17 cellular contexts compared by ENCODE assay signal in genomic region chr14:48914382-48914781, GRCh38.
A peak's percentile ranks its signal among the peaks of the same experiment; 100 is the strongest.
DNase-seq lines count a peak whose midpoint lies in the region; ATAC-seq and TF ChIP-seq lines count a peak whose summit lies in the region.
"Had no signal": no experiment of that assay in that cellular context is flagged by ENCODE, and none has a peak within 500 bp of the region (broad histone marks: within the 10 kb centered on the region; RNA-seq: fewer than 3 reads in every experiment).

No MANE protein-coding gene starts in this region.

- no peak overlapping the region for H2BK120ac ChIP-seq in mesendoderm (ENCODE audit: low read depth, low read length)

- no peaks in the 10 kb centered on the region for H3K27me3 Mint-ChIP-seq in osteocyte (ENCODE audit: unreplicated experiment)

- no peak overlapping the region for H3K56ac ChIP-seq in mesendoderm (ENCODE audit: low read length)

- H3K79me2 ChIP-seq in mesendoderm (ENCODE audit: control insufficient read depth, insufficient read depth, low read length), result no peaks in the 10 kb centered on the region
- H3K79me2 ChIP-seq in smooth muscle cell (ENCODE audit: low read depth), result no peaks in the 10 kb centered on the region

- H3K79me1 ChIP-seq in mesendoderm (ENCODE audit: low read length), result no peaks in the 10 kb centered on the region

- H3F3A ChIP-seq in smooth muscle cell (ENCODE audit: low read depth), result no peaks in the 10 kb centered on the region

- no peak overlapping the region for H3K4me3 ChIP-seq in mesendoderm (ENCODE audit: low read length)
- H3K4me3 ChIP-seq in smooth muscle cell, result no peak overlapping the region
- H3K4me3 ChIP-seq: BLaER1 treated with 17β-estradiol and CSF1 and Interleukin-3, amounts not matched to agents 10 nM and 100 nM; GM23338 had no signal

- H3K9ac ChIP-seq in mesendoderm (ENCODE audit: low read length) (no peak overlapping the region), smooth muscle cell (ENCODE audit: low read depth) (no peak overlapping the region)
- H3K9ac ChIP-seq: BLaER1 treated with 17β-estradiol and CSF1 and Interleukin-3, amounts not matched to agents 10 nM and 100 nM had no signal

- H3K27me3 ChIP-seq in mesendoderm (ENCODE audit: insufficient read depth, low read length, poor library complexity) (no peaks in the 10 kb centered on the region), smooth muscle cell (ENCODE audit: low read depth) (no peaks in the 10 kb centered on the region)
- H3K27me3 ChIP-seq: BLaER1 treated with 17β-estradiol and CSF1 and Interleukin-3, amounts not matched to agents 10 nM and 100 nM had no signal

- H4K8ac ChIP-seq in mesendoderm (ENCODE audit: low read depth, low read length), result no peak overlapping the region

- H3K27ac ChIP-seq in mesendoderm (ENCODE audit: low read depth, low read length) (no peak overlapping the region), smooth muscle cell (ENCODE audit: low read depth) (no peak overlapping the region)
- H3K27ac ChIP-seq: BLaER1 treated with 17β-estradiol and CSF1 and Interleukin-3, amounts not matched to agents 10 nM and 100 nM; HL-60 had no signal

- DNase-seq in HuH-7 (ENCODE audit: low spot score), result peak; percentile 1
- DNase-seq in glomerular visceral epithelial cell (ENCODE audit: extremely low spot score), result peak; percentile 3
- peak; percentile 35 for DNase-seq in mesendoderm
- no peak for DNase-seq in smooth muscle cell (lab: John Stamatoyannopoulos, UW; ENCODE audit: unreplicated experiment)
- DNase-seq in osteocyte (ENCODE audit: extremely low spot score, unreplicated experiment), result no peak
- DNase-seq in mucosa of gallbladder (ENCODE audit: low spot score), result no peak
- DNase-seq: CD8-positive, alpha-beta T cell; DMS153; DMS79; GDM1; HCEC 1CT; IMR-90 had no signal

- ATAC-seq in GM21360 (IDR thresholded peaks at IDR 0.05; ENCODE audit: unreplicated experiment), result no peak
- ATAC-seq: CD8-positive, alpha-beta T cell; GM23338 had no signal

- H3K9me3 ChIP-seq in smooth muscle cell (replicated peaks; ENCODE audit: low read depth), result no peaks in the 10 kb centered on the region

- H3K36me3 ChIP-seq in mesendoderm (ENCODE audit: control insufficient read depth, insufficient read depth, low read length) (no peaks in the 10 kb centered on the region), smooth muscle cell (ENCODE audit: low read depth) (no peaks in the 10 kb centered on the region)
- H3K36me3 ChIP-seq: BLaER1 treated with 17β-estradiol and CSF1 and Interleukin-3, amounts not matched to agents 10 nM and 100 nM had no signal

- TF ChIP-seq CTCF in smooth muscle cell (IDR thresholded peaks at IDR 0.05; ENCODE audit: borderline replicate concordance, insufficient read depth, poor library complexity, severe bottlenecking) (no peak), osteocyte (IDR thresholded peaks at IDR 0.05) (no peak)

- H4K20me1 ChIP-seq in smooth muscle cell (ENCODE audit: low read depth), result no peaks in the 10 kb centered on the region
- H4K20me1 ChIP-seq: BLaER1 treated with 17β-estradiol and CSF1 and Interleukin-3, amounts not matched to agents 10 nM and 100 nM had no signal

- H3K27ac Mint-ChIP-seq in osteocyte (ENCODE audit: unreplicated experiment), result no peak overlapping the region
- H3K27ac Mint-ChIP-seq: B cell; CD8-positive, alpha-beta T cell; GM23338 had no signal

- peaks cover 19% of the 10 kb centered on the region for H3K9me3 Mint-ChIP-seq in osteocyte (ENCODE audit: unreplicated experiment)
- H3K9me3 Mint-ChIP-seq: GM23338 had no signal

- no peaks in the 10 kb centered on the region for H3K36me3 Mint-ChIP-seq in osteocyte (ENCODE audit: unreplicated experiment)
- H3K36me3 Mint-ChIP-seq: CD8-positive, alpha-beta T cell had no signal

- H2BK5ac ChIP-seq in mesendoderm (ENCODE audit: low read length), result no peak overlapping the region

- peak overlapping the region; percentile 38 for H2AFZ ChIP-seq in smooth muscle cell (ENCODE audit: low read depth)
- H2AFZ ChIP-seq: GM23338 had no signal

- no peak overlapping the region for H3K4me3 Mint-ChIP-seq in osteocyte (ENCODE audit: unreplicated experiment)
- H3K4me3 Mint-ChIP-seq: B cell; CD8-positive, alpha-beta T cell; GM23338 had no signal

- no peak overlapping the region for H2AK5ac ChIP-seq in mesendoderm (ENCODE audit: low read length)

- no CpG with 5 or more reads among the region's 1 CpG for WGBS in mesendoderm (ENCODE audit: extremely low coverage, insufficient coverage, low lambda C conversion rate)
- WGBS in smooth muscle cell (ENCODE audit: low lambda C conversion rate), result 64% methylated on average over 1 of the region's 1 CpG

- H3K4me1 Mint-ChIP-seq in osteocyte (ENCODE audit: unreplicated experiment), result no peaks in the 10 kb centered on the region
- H3K4me1 Mint-ChIP-seq: B cell had no signal

- H3K23ac ChIP-seq in mesendoderm (ENCODE audit: low read length), result no peak overlapping the region

- H3K4me1 ChIP-seq in mesendoderm (ENCODE audit: control insufficient read depth, low read depth, low read length) (no peaks in the 10 kb centered on the region), smooth muscle cell (ENCODE audit: low read depth) (peaks cover 5% of the 10 kb centered on the region)
- H3K4me1 ChIP-seq: BLaER1 treated with 17β-estradiol and CSF1 and Interleukin-3, amounts not matched to agents 10 nM and 100 nM had no signal

- H3K4me2 ChIP-seq in mesendoderm (ENCODE audit: low read length) (no peak overlapping the region), smooth muscle cell (no peak overlapping the region)
- H3K4me2 ChIP-seq: BLaER1 treated with 17β-estradiol and CSF1 and Interleukin-3, amounts not matched to agents 10 nM and 100 nM; GM23338 had no signal

- no peak overlapping the region for H2BK15ac ChIP-seq in mesendoderm (replicated peaks; ENCODE audit: low read depth)

- H3K4ac ChIP-seq in mesendoderm (ENCODE audit: low read depth, low read length), result no peak overlapping the region

- H3K18ac ChIP-seq in mesendoderm (ENCODE audit: low read length), result no peak overlapping the region

- no peak overlapping the region for H4K5ac ChIP-seq in mesendoderm (ENCODE audit: low read length)

Comparison
In these comparisons a context has a peak if more than half of its experiments do, and no peak if none do; other contexts are left out.
1. DNase-seq: peak in HuH-7 (single experiment), glomerular visceral epithelial cell (single experiment) and mesendoderm (single experiment); none in smooth muscle cell (single experiment), osteocyte (single experiment) and mucosa of gallbladder (single experiment).